ENCODE assay signal across 13 cellular contexts in genomic region chr1:171600310-171600709, GRCh38. TPM values are rescaled to one million over a fixed set of nuclear protein-coding genes. Genes with fewer than 3 reads are reported as not detected.
"Had no signal": no experiment of that assay in that cellular context is flagged by ENCODE, and none has a peak within 500 bp of the region (broad histone marks: within the 10 kb centered on the region; RNA-seq: fewer than 3 reads in every experiment).

No MANE protein-coding gene starts in this region.

RNA-seq across cellular contexts. Expression of gene MYOCOS, which starts 21.7 kb away (rescaled TPM):
- total RNA-seq: esophagus muscularis mucosa, left cardiac atrium, left ventricle myocardium superior, lung microvascular endothelial cell, mesenteric fat pad, mononuclear cell, posterior vena cava, right cardiac atrium, smooth muscle cell, suprapubic skin had no signal
- polyA plus RNA-seq: smooth muscle cell had no signal

RNA-seq across cellular contexts. Expression of gene MYOC, which starts 52.2 kb away (rescaled TPM):
- total RNA-seq: fibroblast of villous mesenchyme; lung microvascular endothelial cell; mononuclear cell; naive thymus-derived CD4-positive, alpha-beta T cell; neural crest cell; smooth muscle cell had no signal
- polyA plus RNA-seq: naive thymus-derived CD4-positive, alpha-beta T cell; smooth muscle cell had no signal
